Comparison of ENCODE assay signal across 1 cellular context in genomic region chr12:57940915-57941164, GRCh38.
TF ChIP-seq lines count a peak whose summit lies in the region.

No MANE protein-coding gene starts in this region.

TF ChIP-seq in HEK293, 187 proteins besides CTCF, POLR2A, EP300 and RAD21 (continued from another document and continues in another):
- TF ChIP-seq ZNF692 (tag by site-specific recombination; IDR thresholded peaks at IDR 0.05) (peak; percentile 22; the same call in 1 of the 2 replicates), ZNF404 (tag by site-specific recombination; IDR thresholded peaks at IDR 0.05) (no peak), ZNF488 (tag by site-specific recombination; IDR thresholded peaks at IDR 0.05) (no peak), ZNF398 (tag by site-specific recombination; IDR thresholded peaks at IDR 0.05) (no peak; the same call in 1 of the 2 replicates), REPIN1 (tag by site-specific recombination; IDR thresholded peaks at IDR 0.05; ENCODE audit: low read depth) (no peak), ZNF585B (tag by site-specific recombination; IDR thresholded peaks at IDR 0.05) (no peak), ZNF514 (tag by site-specific recombination; IDR thresholded peaks at IDR 0.05) (no peak), ZNF600 (tag by site-specific recombination; IDR thresholded peaks at IDR 0.05) (no peak), ZFP41 (tag by site-specific recombination; IDR thresholded peaks at IDR 0.05; ENCODE audit: borderline replicate concordance) (no peak), ZBTB10 (tag by site-specific recombination; IDR thresholded peaks at IDR 0.05) (0 out of 2 replicates have a peak, but pooled peaks have one; percentile 28), ZNF701 (tag by site-specific recombination; IDR thresholded peaks at IDR 0.05) (no peak), SP2 (tag by site-specific recombination; IDR thresholded peaks at IDR 0.05) (no peak), ZBTB44 (tag by site-specific recombination; IDR thresholded peaks at IDR 0.05) (no peak), ZSCAN5A (tag by site-specific recombination; IDR thresholded peaks at IDR 0.05) (no peak), ZNF354C (tag by site-specific recombination; IDR thresholded peaks at IDR 0.05; ENCODE audit: borderline replicate concordance, low read depth) (no peak), ZNF114 (tag by site-specific recombination; IDR thresholded peaks at IDR 0.05) (no peak), ZNF548 (tag by site-specific recombination; IDR thresholded peaks at IDR 0.05) (no peak), ZNF473 (tag by site-specific recombination; IDR thresholded peaks at IDR 0.05) (no peak), GLIS1 (tag by site-specific recombination; IDR thresholded peaks at IDR 0.05) (no peak), ZNF704 (tag by site-specific recombination; IDR thresholded peaks at IDR 0.05) (no peak), ZNF112 (tag by site-specific recombination; IDR thresholded peaks at IDR 0.05) (no peak), ZNF777 (tag by site-specific recombination; IDR thresholded peaks at IDR 0.05; ENCODE audit: borderline replicate concordance) (no peak), HIC1 (tag by site-specific recombination; IDR thresholded peaks at IDR 0.05) (no peak), ZNF341 (tag by site-specific recombination; IDR thresholded peaks at IDR 0.05; ENCODE audit: low read depth) (no peak), ZNF677 (tag by site-specific recombination; IDR thresholded peaks at IDR 0.05) (no peak), ZNF558 (tag by site-specific recombination; IDR thresholded peaks at IDR 0.05) (peak; percentile 49; the same call in 1 of the 2 replicates), ZBTB21 (tag by site-specific recombination; IDR thresholded peaks at IDR 0.05) (no peak), SCRT1 (tag by site-specific recombination; IDR thresholded peaks at IDR 0.05; ENCODE audit: borderline replicate concordance) (0 out of 2 replicates have a peak, but pooled peaks have one; percentile 3), FEZF1 (tag by site-specific recombination; IDR thresholded peaks at IDR 0.05) (0 out of 2 replicates have a peak, but pooled peaks have one; percentile 25), ZFP37 (tag by site-specific recombination; IDR thresholded peaks at IDR 0.05) (peak; percentile 83), ZNF155 (tag by site-specific recombination; IDR thresholded peaks at IDR 0.05) (no peak), ZNF555 (tag by site-specific recombination; conservative IDR thresholded peaks at IDR 0.05) (no peak), ZFP69B (tag by site-specific recombination; IDR thresholded peaks at IDR 0.05) (0 out of 2 replicates have a peak, but pooled peaks have one; percentile 47), ZNF837 (tag by site-specific recombination; IDR thresholded peaks at IDR 0.05) (no peak), HOXA7 (CRISPR knock-in tag; IDR thresholded peaks at IDR 0.05; ENCODE audit: borderline replicate concordance) (no peak), ZNF2 (tag by site-specific recombination; IDR thresholded peaks at IDR 0.05) (peak; percentile 78; the same call in 1 of the 2 replicates), KLF16 (tag by site-specific recombination; IDR thresholded peaks at IDR 0.05) (no peak), WT1 (tag by site-specific recombination; IDR thresholded peaks at IDR 0.05) (peak; percentile 20), ZNF24 (tag by site-specific recombination; IDR thresholded peaks at IDR 0.05) (no peak; the same call in 1 of the 2 replicates), ZNF510 (tag by site-specific recombination; IDR thresholded peaks at IDR 0.05; ENCODE audit: insufficient replicate concordance) (no peak), ZBTB8A (tag by site-specific recombination; IDR thresholded peaks at IDR 0.05) (no peak), ZNF248 (tag by site-specific recombination; IDR thresholded peaks at IDR 0.05) (no peak), ZNF121 (tag by site-specific recombination; IDR thresholded peaks at IDR 0.05) (no peak), YY2 (tag by site-specific recombination; IDR thresholded peaks at IDR 0.05) (peak; percentile 54), ZNF433 (tag by site-specific recombination; IDR thresholded peaks at IDR 0.05; ENCODE audit: low read depth) (no peak), PRDM4 (tag by site-specific recombination; IDR thresholded peaks at IDR 0.05) (no peak), ZFHX2 (tag by site-specific recombination; conservative IDR thresholded peaks at IDR 0.05) (no peak), ZNF366 (tag by site-specific recombination; conservative IDR thresholded peaks at IDR 0.05) (peak; percentile 44; the same call in 1 of the 2 replicates), KLF1 (tag by site-specific recombination; IDR thresholded peaks at IDR 0.05) (no peak), ZNF629 (tag by site-specific recombination; IDR thresholded peaks at IDR 0.05) (no peak), OSR2 (tag by site-specific recombination; IDR thresholded peaks at IDR 0.05) (no peak), ZNF214 (tag by site-specific recombination; IDR thresholded peaks at IDR 0.05; ENCODE audit: borderline replicate concordance) (no peak)
